In genomic region chr16:88760424-88761142, GRCh38 we compare ENCODE assay signal across 1 cellular context.
A peak's percentile ranks its signal among the peaks of the same experiment; 100 is the strongest.
TF ChIP-seq lines count a peak whose summit lies in the region.

No MANE protein-coding gene starts in this region.

TF ChIP-seq in liver, 16 proteins besides CTCF, POLR2A, EP300 and RAD21:
- TF ChIP-seq REST (IDR thresholded peaks at IDR 0.05) (no peak), HNF4A (conservative IDR thresholded peaks at IDR 0.05) (peak in 1 of 2 donors; percentile 55), EGR1 (IDR thresholded peaks at IDR 0.05; ENCODE audit: low read depth in 2 of 2) (no peak)
TF ChIP-seq in liver: peak in this region for 1.
